Comparison of ENCODE assay signal across 22 cellular contexts in genomic region chr14:54891471-54892245, GRCh38. TPM values are rescaled to one million over a fixed set of nuclear protein-coding genes. Genes with fewer than 3 reads are reported as not detected.
DNase-seq lines count a peak whose midpoint lies in the region; ATAC-seq and TF ChIP-seq lines count a peak whose summit lies in the region.
"Had no signal": no experiment of that assay in that cellular context is flagged by ENCODE, and none has a peak within 500 bp of the region (broad histone marks: within the 10 kb centered on the region; RNA-seq: fewer than 3 reads in every experiment).

No MANE protein-coding gene starts in this region.

- H3K79me2 ChIP-seq in mammary epithelial cell (ENCODE audit: insufficient read depth, low read length) (peaks cover 2% of the 10 kb centered on the region), Karpas-422 (ENCODE audit: low read length) (peaks cover 100% of the 10 kb centered on the region)

- peaks cover 12% of the 10 kb centered on the region for H3K4me1 ChIP-seq in mammary epithelial cell (ENCODE audit: insufficient read depth, low read length)
- H3K4me1 ChIP-seq in breast epithelium, result no peaks in the 10 kb centered on the region
- H3K4me1 ChIP-seq in Karpas-422 (ENCODE audit: low read length), result peaks cover 93% of the 10 kb centered on the region

- H3K4me3 ChIP-seq in mammary epithelial cell (replicated peaks in 1 of 3; ENCODE audit: insufficient read depth in 1 of 3, low read depth in 2 of 3, low read length in 3 of 3) (no peak overlapping the region), breast epithelium (no peak overlapping the region), Karpas-422 (ENCODE audit: low read length) (no peak overlapping the region)
- H3K4me3 ChIP-seq: GM23248 had no signal

- peaks cover 19% of the 10 kb centered on the region for H3K4me1 Mint-ChIP-seq in memory B cell

- no TSS peak for BruUV-seq in mammary epithelial cell (replicated peaks; lab: Mats Ljungman, UMichigan)

- H3K9ac ChIP-seq in mammary epithelial cell (ENCODE audit: insufficient read depth, low read length), result no peak overlapping the region
- no peak overlapping the region for H3K9ac ChIP-seq in Karpas-422 (ENCODE audit: low read length)
- H3K9ac ChIP-seq: GM23248, KMS-11 had no signal

- H2AFZ ChIP-seq in mammary epithelial cell (ENCODE audit: low read depth, low read length) (peak overlapping the region; percentile 42), Karpas-422 (ENCODE audit: low read length) (no peak overlapping the region)
- H2AFZ ChIP-seq: GM23248 had no signal

- no peak for DNase-seq in mammary epithelial cell
- DNase-seq in breast epithelium (ENCODE audit: low spot score in 2 of 2), result no peak
- peak; percentile 39 for DNase-seq in Karpas-422
- DNase-seq in memory B cell (ENCODE audit: low spot score in 2 of 2), result no peak
- no peak for DNase-seq in NCI-H2081 treated with DMSO at 0.1 percent for 48 hours (lab: John Stamatoyannopoulos, UW)
- DNase-seq in DMS53 treated with DMSO at 0.1 percent for 48 hours (lab: John Stamatoyannopoulos, UW; ENCODE audit: unreplicated experiment), result no peak
- no peak for DNase-seq in NCI-H187 treated with DMSO at 0.1 percent for 48 hours (lab: John Stamatoyannopoulos, UW)
- DNase-seq: 8988T, AML-193, DMS53, EL, GF-D8, GM23248, H9, HFFc6, NCI-H1105 treated with DMSO at 0.1 percent for 48 hours, NCI-H2081, NCI-H2171 treated with DMSO at 0.1 percent for 48 hours, NCI-H524 treated with DMSO at 0.1 percent for 48 hours had no signal

- H4K20me1 ChIP-seq in mammary epithelial cell (ENCODE audit: insufficient read depth, low read length), result no peaks in the 10 kb centered on the region
- H4K20me1 ChIP-seq in Karpas-422 (ENCODE audit: insufficient read depth, low read depth, low read length), result peaks cover 26% of the 10 kb centered on the region

- H3K9me3 ChIP-seq in mammary epithelial cell (replicated peaks; ENCODE audit: insufficient read depth, low read length), result no peaks in the 10 kb centered on the region
- H3K9me3 ChIP-seq in breast epithelium, result no peaks in the 10 kb centered on the region
- no peaks in the 10 kb centered on the region for H3K9me3 ChIP-seq in Karpas-422 (ENCODE audit: low read length)

- WGBS in mammary epithelial cell (ENCODE audit: low coverage, missing lambda C conversion rate), result 53% methylated on average over 10 of the region's 10 CpGs

- CTCF ChIA-PET in mammary epithelial cell (lab: Charles Lee; ENCODE audit: low non-redundant PET), result no interaction called here

- ATAC-seq in memory B cell (ENCODE audit: low read depth), result no peak
- ATAC-seq: Right ventricle myocardium inferior had no signal

- no peaks in the 10 kb centered on the region for H3K9me3 Mint-ChIP-seq in memory B cell
- H3K9me3 Mint-ChIP-seq: H9, HFFc6 had no signal

- peak overlapping the region; percentile 45 for H3K27ac Mint-ChIP-seq in memory B cell
- H3K27ac Mint-ChIP-seq: HFFc6 had no signal

- H3K27me3 ChIP-seq in mammary epithelial cell (ENCODE audit: insufficient read depth, low read length), result no peaks in the 10 kb centered on the region
- no peaks in the 10 kb centered on the region for H3K27me3 ChIP-seq in breast epithelium
- H3K27me3 ChIP-seq in Karpas-422 (ENCODE audit: low read length), result no peaks in the 10 kb centered on the region

- no peak for TF ChIP-seq CTCF in mammary epithelial cell (conservative IDR thresholded peaks at IDR 0.05 in 1 of 2, IDR thresholded peaks at IDR 0.05 in 1 of 2; ENCODE audit: extremely low read depth in 1 of 2, insufficient read depth in 1 of 2, low read depth in 1 of 2, low read length in 2 of 2)
- TF ChIP-seq CTCF in breast epithelium (IDR thresholded peaks at IDR 0.05), result no peak

- no peak for TF ChIP-seq POLR2A in breast epithelium (IDR thresholded peaks at IDR 0.05)

- H3K27ac ChIP-seq in mammary epithelial cell (ENCODE audit: insufficient read depth, low read depth, low read length) (no peak overlapping the region), breast epithelium (no peak overlapping the region), Karpas-422 (ENCODE audit: low read length) (peak overlapping the region; percentile 69)
- H3K27ac ChIP-seq: C4-2B, GM23248, KMS-11 had no signal

- H3K9me2 ChIP-seq in Karpas-422 (replicated peaks; ENCODE audit: insufficient read depth, low read length), result no peaks in the 10 kb centered on the region

- in situ Hi-C loops in mammary epithelial cell (cut with MboI; ENCODE audit: low sequenced_read_pairs in 2 of 2), result no loop called here

- no peaks in the 10 kb centered on the region for H3K36me3 ChIP-seq in mammary epithelial cell (ENCODE audit: insufficient read depth, low read length)
- no peaks in the 10 kb centered on the region for H3K36me3 ChIP-seq in breast epithelium
- H3K36me3 ChIP-seq in Karpas-422 (ENCODE audit: insufficient read depth, low read length), result peaks cover 38% of the 10 kb centered on the region

- H3K4me2 ChIP-seq in mammary epithelial cell (ENCODE audit: insufficient read depth, low read depth, low read length) (no peak overlapping the region), Karpas-422 (ENCODE audit: low read depth, low read length, poor library complexity, severe bottlenecking) (peak overlapping the region; percentile 4)
- H3K4me2 ChIP-seq: KMS-11 had no signal

- H3K27me3 Mint-ChIP-seq in memory B cell, result no peaks in the 10 kb centered on the region

- no peaks in the 10 kb centered on the region for H3K36me3 Mint-ChIP-seq in memory B cell

- dilution Hi-C loops in mammary epithelial cell (cut with HindIII; ENCODE audit: low sequenced_read_pairs), result no loop called here

- intact Hi-C loops in mammary epithelial cell (cut with micrococcal nuclease), result loop anchor here (2.0 kb wide), 1 partner anchor 85 kb away; no protein-coding TSS in a partner anchor
- intact Hi-C loops in breast epithelium (cut with DNase I; ENCODE audit: low total_unique reads), result no loop called here

- H3K4me3 Mint-ChIP-seq in memory B cell, result no peak overlapping the region
- H3K4me3 Mint-ChIP-seq: H9, HFFc6 had no signal

RNA-seq across cellular contexts. Expression of gene GCH1, which starts 11.0 kb away (rescaled TPM):
- 10 to 100 TPM in 1 of 2 donors, 1 to 10 TPM in 1; 8.8 to 11.7 TPM for total RNA-seq in mammary epithelial cell
- polyA plus RNA-seq in mammary epithelial cell, result 4.4 TPM
- 2.3 TPM for polyA minus RNA-seq in mammary epithelial cell
- 10 to 100 TPM in 2 of 3 donors, 1 to 10 TPM in 1; 3.4 to 20.1 (median 19.3) TPM for total RNA-seq in breast epithelium
- 136 and 174 TPM in 2 replicates for total RNA-seq in Karpas-422 (2014; rRNA removed; shearing (Covaris generic); ENCODE audit: low replicate concordance)
